ENCODE assay signal across 19 cellular contexts in genomic region chr4:16129336-16129735, GRCh38. TPM values are rescaled to one million over a fixed set of nuclear protein-coding genes. Genes with fewer than 3 reads are reported as not detected.
A peak's percentile ranks its signal among the peaks of the same experiment; 100 is the strongest.
DNase-seq lines count a peak whose midpoint lies in the region; ATAC-seq lines count a peak whose summit lies in the region.
"Had no signal": no experiment of that assay in that cellular context is flagged by ENCODE, and none has a peak within 500 bp of the region (broad histone marks: within the 10 kb centered on the region; RNA-seq: fewer than 3 reads in every experiment).

No MANE protein-coding gene starts in this region.

- no peaks in the 10 kb centered on the region for H3K36me3 Mint-ChIP-seq in immature natural killer cell

- H3K4me3 Mint-ChIP-seq in immature natural killer cell: no peak overlapping the region
- H3K4me3 Mint-ChIP-seq: T-helper 1 cell treated with Interleukin-12 subunit alpha and Interleukin-12 subunit beta and Interleukin-4 antibody, amounts not matched to agents 30 μg/mL and 1 μg/mL, for 36 hours had no signal

- no peaks in the 10 kb centered on the region for H3K4me1 ChIP-seq in right cardiac atrium (ENCODE audit: control insufficient read depth, insufficient read depth, low read length)
- H3K4me1 ChIP-seq: uterus had no signal

- ATAC-seq in right cardiac atrium (peak; percentile 73 to 78), HG02840 (IDR thresholded peaks at IDR 0.05; ENCODE audit: low FRiP score, unreplicated experiment) (no peak), HG03045 (IDR thresholded peaks at IDR 0.05; ENCODE audit: unreplicated experiment) (no peak)
- ATAC-seq: stimulated activated naive CD8-positive, alpha-beta T cell treated with anti-CD3 and anti-CD28 coated beads, Interleukin-15, Interleukin-2, amounts not matched to agents 100 U/mL and 50 U/mL, for 24 hours had no signal

- H3K4me3 ChIP-seq in right cardiac atrium (ENCODE audit: low read length): no peak overlapping the region
- H3K4me3 ChIP-seq: ovary, uterus had no signal

- peaks cover 0 to 6% (median 5%) of the 10 kb centered on the region in 3 donors for H3K27me3 Mint-ChIP-seq in immature natural killer cell (ENCODE audit: low read depth in 3 of 3)

- peak; percentile 71 for DNase-seq in COLO668 (lab: John Stamatoyannopoulos, UW; ENCODE audit: unreplicated experiment)
- DNase-seq in NCI-H146 (lab: John Stamatoyannopoulos, UW): peak; percentile 99
- DNase-seq in SK-N-DZ (ENCODE audit: low spot score): peak; percentile 67
- no peak for DNase-seq in right cardiac atrium
- DNase-seq in immature natural killer cell: no peak
- DNase-seq in GM19240 (ENCODE audit: insufficient read length, low spot score): no peak
- DNase-seq: activated CD4-positive, CD25-positive, alpha-beta regulatory T cell treated with anti-CD3 and anti-CD28 coated beads, Interleukin-2, amount 50 U/mL, for 72 hours; aorta; cortex of kidney; HCEC 1CT; kidney; NCI-H526; ovary; RPMI8226; stimulated activated naive CD8-positive, alpha-beta T cell treated with anti-CD3 and anti-CD28 coated beads, Interleukin-15, Interleukin-2, amounts not matched to agents 100 U/mL and 50 U/mL, for 24 hours; uterus had no signal

- 36% methylated on average over 1 of the region's 1 CpG for WGBS in right cardiac atrium

- intact Hi-C loops in right cardiac atrium (cut with DNase I): no loop called here

- H3K4me1 Mint-ChIP-seq in immature natural killer cell: no peaks in the 10 kb centered on the region

- H3K27ac Mint-ChIP-seq in immature natural killer cell: no peak overlapping the region
- H3K27ac Mint-ChIP-seq: T-helper 1 cell treated with Interleukin-12 subunit alpha and Interleukin-12 subunit beta and Interleukin-4 antibody, amounts not matched to agents 30 μg/mL and 1 μg/mL, for 36 hours had no signal

- H3K27ac ChIP-seq in right cardiac atrium (ENCODE audit: low read length): no peak overlapping the region
- H3K27ac ChIP-seq: ovary, uterus had no signal

- no peaks in the 10 kb centered on the region for H3K9me3 Mint-ChIP-seq in immature natural killer cell

- no peaks in the 10 kb centered on the region for H3K27me3 ChIP-seq in right cardiac atrium (ENCODE audit: control insufficient read depth, insufficient read depth)
- H3K27me3 ChIP-seq: ovary, uterus had no signal

- no peaks in the 10 kb centered on the region for H3K9me3 ChIP-seq in right cardiac atrium (ENCODE audit: control insufficient read depth, low read length)
- H3K9me3 ChIP-seq: ovary, uterus had no signal

RNA-seq across cellular contexts. Expression of gene PROM1, which starts 45.5 kb away (rescaled TPM):
- 22.5 and 25.8 TPM in 2 replicates for polyA plus RNA-seq in SK-N-DZ (2014; cell fraction: cytosol; rRNA removed)
- 25.7 and 41.1 TPM in 2 replicates for polyA plus RNA-seq in SK-N-DZ (2014; cell fraction: nucleus; rRNA removed)
- total RNA-seq in right cardiac atrium: 10 to 100 TPM in 1 of 4 donors, 1 to 10 TPM in 3; 5.4 to 12.3 (median 7.3) TPM
- 3.2 TPM for polyA plus RNA-seq in right cardiac atrium
- under 1 TPM in 2 of 3 donors, not detected in 1; 0.11 to 0.16 TPM for polyA plus RNA-seq in immature natural killer cell

Comparison
In these comparisons a context has a peak if more than half of its experiments do, and no peak if none do; other contexts are left out.
1. DNase-seq: peak in COLO668 (single experiment), NCI-H146 (single experiment) and SK-N-DZ (single experiment); none in right cardiac atrium (0 of 3), immature natural killer cell (0 of 3) and GM19240 (single experiment).
2. ATAC-seq: peak in right cardiac atrium (2 of 2); none in HG02840 (single experiment) and HG03045 (single experiment).